Comparison of ENCODE assay signal across 13 cellular contexts in the genomic region with DNA sequence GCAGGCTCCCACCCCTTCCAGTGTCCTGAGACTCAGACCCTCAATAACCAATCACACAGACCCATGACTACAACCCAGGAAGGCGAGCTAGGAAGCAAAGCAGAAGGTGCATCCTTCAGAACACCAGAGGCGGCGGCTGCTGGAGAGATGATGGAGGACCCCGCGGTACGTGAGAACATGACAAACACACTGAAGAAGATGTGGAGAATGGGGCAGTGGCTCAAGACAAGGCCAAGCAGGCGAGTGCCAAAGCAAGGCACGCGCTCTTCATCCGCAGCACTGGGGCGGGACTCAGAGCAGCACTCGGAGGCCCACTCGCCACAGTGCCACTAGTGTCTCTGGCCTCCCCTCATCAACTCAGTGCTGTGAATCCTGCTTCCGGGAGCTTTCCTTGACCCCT. TPM values are rescaled to one million over a fixed set of nuclear protein-coding genes. Genes with fewer than 3 reads are reported as not detected.
"Had no signal": no experiment of that assay in that cellular context is flagged by ENCODE, and none has a peak within 500 bp of the region (broad histone marks: within the 10 kb centered on the region; RNA-seq: fewer than 3 reads in every experiment).

No MANE protein-coding gene starts in this region.

- H3K9me3 Mint-ChIP-seq: memory B cell; nephron progenitor cell; stimulated activated naive CD8-positive, alpha-beta T cell treated with anti-CD3 and anti-CD28 coated beads, Interleukin-15, Interleukin-2, amounts not matched to agents 100 ng/mL and 50 ng/mL, for 24 hours had no signal

- DNase-seq: anterior cingulate cortex; foreskin melanocyte; nephron progenitor cell; stimulated activated CD4-positive, alpha-beta T cell treated with anti-CD3 and anti-CD28 coated beads, Interleukin-4, amount 100 ng/mL, for 1 hour; stimulated activated CD8-positive, alpha-beta memory T cell treated with anti-CD3 and anti-CD28 coated beads, Interleukin-4, amount 100 ng/mL, for 48 hours; upper lobe of left lung had no signal

- H3K4me3 Mint-ChIP-seq: activated naive CD8-positive, alpha-beta T cell; memory B cell; nephron progenitor cell; stimulated activated naive CD8-positive, alpha-beta T cell treated with anti-CD3 and anti-CD28 coated beads, Interleukin-15, Interleukin-2, amounts not matched to agents 100 ng/mL and 50 ng/mL, for 24 hours had no signal

- H3K27ac Mint-ChIP-seq: activated naive CD8-positive, alpha-beta T cell; memory B cell; stimulated activated naive CD8-positive, alpha-beta T cell treated with anti-CD3 and anti-CD28 coated beads, Interleukin-15, Interleukin-2, amounts not matched to agents 100 ng/mL and 50 ng/mL, for 24 hours had no signal

- H3K4me1 Mint-ChIP-seq: memory B cell had no signal

- H3K27me3 Mint-ChIP-seq: activated naive CD8-positive, alpha-beta T cell; memory B cell; stimulated activated naive CD8-positive, alpha-beta T cell treated with anti-CD3 and anti-CD28 coated beads, Interleukin-15, Interleukin-2, amounts not matched to agents 100 ng/mL and 50 ng/mL, for 24 hours had no signal

- ATAC-seq: SK-N-SH treated with all-trans-retinoic acid at 6 μM for 48 hours had no signal

RNA-seq across cellular contexts. Expression of gene KLHL30, which starts 34.0 kb away (rescaled TPM):
- total RNA-seq: endothelial cell of umbilical vein; T-helper 2 cell treated with Interferon-gamma antibody and Interleukin-4, amounts not matched to agents 100 ng/mL and 5 ng/mL, for 36 hours; temporal lobe had no signal
